ENCODE assay signal across 31 cellular contexts in genomic region chr5:63164339-63164738, GRCh38.
"Had no signal": no experiment of that assay in that cellular context is flagged by ENCODE, and none has a peak within 500 bp of the region (broad histone marks: within the 10 kb centered on the region; RNA-seq: fewer than 3 reads in every experiment).

No MANE protein-coding gene starts in this region.

- H3K4me2 ChIP-seq: smooth muscle cell had no signal

- H3K27ac ChIP-seq: ovary, parathyroid adenoma, psoas muscle, skin epidermis, spleen, suprapubic skin, testis, tibial artery, transverse colon, upper lobe of left lung, vagina had no signal

- H3K27me3 ChIP-seq: ovary, spleen, suprapubic skin, testis, tibial artery, transverse colon, upper lobe of left lung, vagina had no signal

- DNase-seq: naive B cell; naive thymus-derived CD8-positive, alpha-beta T cell; nephron progenitor cell; occipital lobe; ovary; posterior cingulate gyrus; psoas muscle; right cardiac atrium; spleen; stimulated activated CD4-positive, alpha-beta T cell treated with anti-CD3 and anti-CD28 coated beads, Interleukin-12 subunit alpha, Interleukin-12 subunit beta, amount 100 ng/mL, for 4 hours; stimulated activated CD4-positive, alpha-beta T cell treated with anti-CD3 and anti-CD28 coated beads, Interleukin-1b, Interleukin-23, amount 100 ng/mL, for 48 hours; stimulated activated CD4-positive, alpha-beta T cell treated with anti-CD3 and anti-CD28 coated beads, Interleukin-4, amount 100 ng/mL, for 1 hour; stimulated activated CD4-positive, alpha-beta T cell treated with anti-CD3 and anti-CD28 coated beads, Interleukin-4, amount 100 ng/mL, for 4 hours; stimulated activated CD8-positive, alpha-beta memory T cell treated with anti-CD3 and anti-CD28 coated beads, Interleukin-4, amount 100 ng/mL, for 48 hours; stimulated activated naive CD4-positive, alpha-beta T cell; stimulated activated naive CD8-positive, alpha-beta T cell treated with anti-CD3 and anti-CD28 coated beads, Interleukin-15, amount 100 ng/mL, for 72 hours; stimulated activated naive CD8-positive, alpha-beta T cell treated with anti-CD3 and anti-CD28 coated beads, Interleukin-15, Interleukin-2, amounts not matched to agents 100 U/mL and 50 U/mL, for 24 hours; substantia nigra; testis; tibial artery; transverse colon; upper lobe of left lung had no signal

- ATAC-seq: naive thymus-derived CD8-positive, alpha-beta T cell; natural killer cell treated with Interleukin-12 subunit alpha and Interleukin-12 subunit beta and Interleukin-15 and Interleukin-18, amount 100 ng/mL, for 72 hours; psoas muscle; right cardiac atrium; sciatic nerve; stimulated activated memory B cell treated with anti-CD40 and anti-IgM and Interleukin-4, amounts not matched to agents 10 μg/mL and 1 μg/mL and 100 μg/mL, for 72 hours; stimulated activated naive CD8-positive, alpha-beta T cell treated with anti-CD3 and anti-CD28 coated beads, Interleukin-15, amount 100 ng/mL, for 72 hours; stimulated activated naive CD8-positive, alpha-beta T cell treated with anti-CD3 and anti-CD28 coated beads, Interleukin-15, Interleukin-2, amounts not matched to agents 100 U/mL and 50 U/mL, for 24 hours had no signal

- FAIRE-seq: urothelium cell line had no signal

- H3K36me3 ChIP-seq: ovary, spleen, suprapubic skin, tibial artery, transverse colon, upper lobe of left lung, vagina had no signal

- H3K4me1 ChIP-seq: parathyroid adenoma, psoas muscle, spleen, suprapubic skin, testis, tibial artery, transverse colon, upper lobe of left lung, vagina had no signal

- H3K9ac ChIP-seq: parathyroid adenoma had no signal

- H3K4me3 ChIP-seq: ovary, psoas muscle, skin epidermis, smooth muscle cell, spleen, suprapubic skin, testis, tibial artery, transverse colon, upper lobe of left lung, vagina had no signal

- H3K9me3 ChIP-seq: ovary, psoas muscle, spleen, suprapubic skin, testis, tibial artery, transverse colon, upper lobe of left lung, vagina had no signal

- H3K79me2 ChIP-seq: parathyroid adenoma had no signal

- H2AFZ ChIP-seq: parathyroid adenoma had no signal
